1 cellular context compared by ENCODE assay signal in the genomic region with DNA sequence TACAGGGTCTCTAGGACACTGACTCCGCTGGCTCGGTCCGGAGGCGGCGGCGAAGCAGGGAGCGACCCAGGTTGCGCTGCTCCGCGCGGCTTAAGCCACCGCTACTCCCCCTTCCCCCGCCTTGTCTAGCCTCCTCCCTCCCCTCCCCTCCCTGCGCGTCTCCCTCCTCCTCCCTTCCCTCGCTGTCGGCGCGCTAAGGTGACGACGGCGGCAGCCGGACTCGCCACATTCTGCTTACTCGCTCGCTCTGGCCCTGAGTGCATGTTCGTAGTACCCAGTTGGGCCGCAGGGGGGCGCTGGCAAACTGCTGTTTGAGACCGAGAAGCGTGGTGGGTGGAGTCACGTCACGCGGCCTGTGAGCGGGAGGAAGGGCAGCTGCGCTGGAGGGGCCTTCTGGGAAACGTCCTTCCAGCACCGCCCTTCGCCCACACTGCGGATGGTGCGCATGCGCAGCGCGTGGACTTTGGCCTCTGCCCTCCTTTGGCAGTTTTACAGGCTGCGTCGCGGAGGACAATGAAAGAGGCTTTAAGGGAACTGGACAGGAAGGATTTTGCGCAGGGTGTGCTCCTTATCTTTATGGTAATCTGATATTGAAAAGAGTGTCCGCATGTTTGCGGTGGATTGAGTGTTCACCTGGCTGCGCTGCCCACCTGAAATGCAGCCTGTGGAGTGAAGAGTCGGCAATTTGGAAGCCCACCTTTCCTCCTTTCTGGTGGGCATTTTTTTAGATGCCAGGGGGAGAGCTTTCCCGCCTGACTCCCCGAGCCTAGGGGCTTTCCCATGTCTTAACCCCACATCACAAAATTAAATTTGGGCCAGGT.
TF ChIP-seq lines count a peak whose summit lies in the region.

SCAF11 (minus strand) TSS at position 107 of the 821 bp plus-strand sequence. CDS start 26,407 bp downstream, outside the sequence.

TF ChIP-seq in HEK293, 187 proteins besides CTCF, POLR2A, EP300 and RAD21 (continued from another document):
- TF ChIP-seq, protein P1, sequence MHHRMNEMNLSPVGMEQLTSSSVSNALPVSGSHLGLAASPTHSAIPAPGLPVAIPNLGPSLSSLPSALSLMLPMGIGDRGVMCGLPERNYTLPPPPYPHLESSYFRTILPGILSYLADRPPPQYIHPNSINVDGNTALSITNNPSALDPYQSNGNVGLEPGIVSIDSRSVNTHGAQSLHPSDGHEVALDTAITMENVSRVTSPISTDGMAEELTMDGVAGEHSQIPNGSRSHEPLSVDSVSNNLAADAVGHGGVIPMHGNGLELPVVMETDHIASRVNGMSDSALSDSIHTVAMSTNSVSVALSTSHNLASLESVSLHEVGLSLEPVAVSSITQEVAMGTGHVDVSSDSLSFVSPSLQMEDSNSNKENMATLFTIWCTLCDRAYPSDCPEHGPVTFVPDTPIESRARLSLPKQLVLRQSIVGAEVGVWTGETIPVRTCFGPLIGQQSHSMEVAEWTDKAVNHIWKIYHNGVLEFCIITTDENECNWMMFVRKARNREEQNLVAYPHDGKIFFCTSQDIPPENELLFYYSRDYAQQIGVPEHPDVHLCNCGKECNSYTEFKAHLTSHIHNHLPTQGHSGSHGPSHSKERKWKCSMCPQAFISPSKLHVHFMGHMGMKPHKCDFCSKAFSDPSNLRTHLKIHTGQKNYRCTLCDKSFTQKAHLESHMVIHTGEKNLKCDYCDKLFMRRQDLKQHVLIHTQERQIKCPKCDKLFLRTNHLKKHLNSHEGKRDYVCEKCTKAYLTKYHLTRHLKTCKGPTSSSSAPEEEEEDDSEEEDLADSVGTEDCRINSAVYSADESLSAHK (tag by site-specific recombination; IDR thresholded peaks at IDR 0.05): peak; percentile 49; the same call in 1 of the 2 replicates
- TF ChIP-seq ZNF660 (tag by site-specific recombination; IDR thresholded peaks at IDR 0.05) (peak; percentile 74; the same call in 1 of the 2 replicates), ZSCAN4 (tag by site-specific recombination; IDR thresholded peaks at IDR 0.05) (peak; percentile 59), ZBTB1 (tag by site-specific recombination; IDR thresholded peaks at IDR 0.05) (no peak), ZNF433 (tag by site-specific recombination; IDR thresholded peaks at IDR 0.05; ENCODE audit: low read depth) (no peak), KLF10 (tag by site-specific recombination; IDR thresholded peaks at IDR 0.05) (peak; percentile 52; the same call in 1 of the 2 replicates), ZNF701 (tag by site-specific recombination; IDR thresholded peaks at IDR 0.05) (no peak), ZNF621 (tag by site-specific recombination; IDR thresholded peaks at IDR 0.05) (no peak), OVOL3 (tag by site-specific recombination; IDR thresholded peaks at IDR 0.05) (peak; percentile 65; the same call in 1 of the 2 replicates), ZNF521 (tag by site-specific recombination; IDR thresholded peaks at IDR 0.05) (no peak), PRDM1 (tag by site-specific recombination; IDR thresholded peaks at IDR 0.05) (no peak), AEBP2 (tag by site-specific recombination; IDR thresholded peaks at IDR 0.05; ENCODE audit: borderline replicate concordance) (no peak), ZNF777 (tag by site-specific recombination; IDR thresholded peaks at IDR 0.05; ENCODE audit: borderline replicate concordance) (no peak), ZNF843 (tag by site-specific recombination; IDR thresholded peaks at IDR 0.05) (peak; percentile 54), ZFP37 (tag by site-specific recombination; IDR thresholded peaks at IDR 0.05) (peak; percentile 1), KLF9 (tag by site-specific recombination; IDR thresholded peaks at IDR 0.05; ENCODE audit: low read depth) (peak; percentile 43; the same call in 1 of the 2 replicates), ZNF362 (tag by site-specific recombination; IDR thresholded peaks at IDR 0.05) (0 out of 2 replicates have a peak, but pooled peaks have one; percentile 14), RBAK (tag by site-specific recombination; IDR thresholded peaks at IDR 0.05) (no peak), ZBTB48 (tag by site-specific recombination; IDR thresholded peaks at IDR 0.05) (peak; percentile 64), ZNF530 (tag by site-specific recombination; IDR thresholded peaks at IDR 0.05; ENCODE audit: low read depth) (no peak), SETDB1 (IDR thresholded peaks at IDR 0.05; ENCODE audit: insufficient read length, low read length) (no peak), PBX3 (CRISPR knock-in tag; IDR thresholded peaks at IDR 0.05) (no peak; the same call in 1 of the 2 replicates), ZSCAN30 (tag by site-specific recombination; IDR thresholded peaks at IDR 0.05) (no peak), ZNF155 (tag by site-specific recombination; IDR thresholded peaks at IDR 0.05) (no peak), MEIS1 (CRISPR knock-in tag; IDR thresholded peaks at IDR 0.05; ENCODE audit: borderline replicate concordance) (no peak; the same call in 1 of the 2 replicates), ZNF514 (tag by site-specific recombination; IDR thresholded peaks at IDR 0.05) (no peak), ZNF354C (tag by site-specific recombination; IDR thresholded peaks at IDR 0.05; ENCODE audit: borderline replicate concordance, low read depth) (no peak), ZBTB21 (tag by site-specific recombination; IDR thresholded peaks at IDR 0.05) (peak; percentile 39; the same call in 1 of the 2 replicates), ZNF37A (tag by site-specific recombination; IDR thresholded peaks at IDR 0.05) (no peak), ZNF121 (tag by site-specific recombination; IDR thresholded peaks at IDR 0.05) (no peak), ZNF629 (tag by site-specific recombination; IDR thresholded peaks at IDR 0.05) (peak; percentile 87), ZNF555 (tag by site-specific recombination; conservative IDR thresholded peaks at IDR 0.05) (no peak), KLF16 (tag by site-specific recombination; IDR thresholded peaks at IDR 0.05) (no peak; the same call in none of the 2 replicates), ZFP69B (tag by site-specific recombination; IDR thresholded peaks at IDR 0.05) (no peak), ZFP3 (tag by site-specific recombination; IDR thresholded peaks at IDR 0.05; ENCODE audit: low read depth) (no peak)
- TF ChIP-seq, protein P2, sequence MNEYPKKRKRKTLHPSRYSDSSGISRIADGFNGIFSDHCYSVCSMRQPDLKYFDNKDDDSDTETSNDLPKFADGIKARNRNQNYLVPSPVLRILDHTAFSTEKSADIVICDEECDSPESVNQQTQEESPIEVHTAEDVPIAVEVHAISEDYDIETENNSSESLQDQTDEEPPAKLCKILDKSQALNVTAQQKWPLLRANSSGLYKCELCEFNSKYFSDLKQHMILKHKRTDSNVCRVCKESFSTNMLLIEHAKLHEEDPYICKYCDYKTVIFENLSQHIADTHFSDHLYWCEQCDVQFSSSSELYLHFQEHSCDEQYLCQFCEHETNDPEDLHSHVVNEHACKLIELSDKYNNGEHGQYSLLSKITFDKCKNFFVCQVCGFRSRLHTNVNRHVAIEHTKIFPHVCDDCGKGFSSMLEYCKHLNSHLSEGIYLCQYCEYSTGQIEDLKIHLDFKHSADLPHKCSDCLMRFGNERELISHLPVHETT (tag by site-specific recombination; IDR thresholded peaks at IDR 0.05): no peak
- TF ChIP-seq, protein P3, sequence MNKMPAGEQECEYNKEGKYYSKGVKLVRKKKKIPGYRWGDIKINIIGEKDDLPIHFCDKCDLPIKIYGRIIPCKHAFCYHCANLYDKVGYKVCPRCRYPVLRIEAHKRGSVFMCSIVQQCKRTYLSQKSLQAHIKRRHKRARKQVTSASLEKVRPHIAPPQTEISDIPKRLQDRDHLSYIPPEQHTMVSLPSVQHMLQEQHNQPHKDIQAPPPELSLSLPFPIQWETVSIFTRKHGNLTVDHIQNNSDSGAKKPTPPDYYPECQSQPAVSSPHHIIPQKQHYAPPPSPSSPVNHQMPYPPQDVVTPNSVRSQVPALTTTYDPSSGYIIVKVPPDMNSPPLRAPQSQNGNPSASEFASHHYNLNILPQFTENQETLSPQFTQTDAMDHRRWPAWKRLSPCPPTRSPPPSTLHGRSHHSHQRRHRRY (tag by site-specific recombination; IDR thresholded peaks at IDR 0.05): no peak
- TF ChIP-seq, protein P4, sequence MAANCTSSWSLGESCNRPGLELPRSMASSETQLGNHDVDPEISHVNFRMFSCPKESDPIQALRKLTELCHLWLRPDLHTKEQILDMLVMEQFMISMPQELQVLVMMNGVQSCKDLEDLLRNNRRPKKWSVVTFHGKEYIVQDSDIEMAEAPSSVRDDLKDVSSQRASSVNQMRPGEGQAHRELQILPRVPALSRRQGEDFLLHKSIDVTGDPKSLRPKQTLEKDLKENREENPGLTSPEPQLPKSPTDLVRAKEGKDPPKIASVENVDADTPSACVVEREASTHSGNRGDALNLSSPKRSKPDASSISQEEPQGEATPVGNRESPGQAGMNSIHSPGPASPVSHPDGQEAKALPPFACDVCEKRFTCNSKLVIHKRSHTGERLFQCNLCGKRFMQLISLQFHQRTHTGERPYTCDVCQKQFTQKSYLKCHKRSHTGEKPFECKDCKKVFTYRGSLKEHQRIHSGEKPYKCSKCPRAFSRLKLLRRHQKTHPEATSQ (tag by site-specific recombination; IDR thresholded peaks at IDR 0.05): no peak
- TF ChIP-seq, protein P5, sequence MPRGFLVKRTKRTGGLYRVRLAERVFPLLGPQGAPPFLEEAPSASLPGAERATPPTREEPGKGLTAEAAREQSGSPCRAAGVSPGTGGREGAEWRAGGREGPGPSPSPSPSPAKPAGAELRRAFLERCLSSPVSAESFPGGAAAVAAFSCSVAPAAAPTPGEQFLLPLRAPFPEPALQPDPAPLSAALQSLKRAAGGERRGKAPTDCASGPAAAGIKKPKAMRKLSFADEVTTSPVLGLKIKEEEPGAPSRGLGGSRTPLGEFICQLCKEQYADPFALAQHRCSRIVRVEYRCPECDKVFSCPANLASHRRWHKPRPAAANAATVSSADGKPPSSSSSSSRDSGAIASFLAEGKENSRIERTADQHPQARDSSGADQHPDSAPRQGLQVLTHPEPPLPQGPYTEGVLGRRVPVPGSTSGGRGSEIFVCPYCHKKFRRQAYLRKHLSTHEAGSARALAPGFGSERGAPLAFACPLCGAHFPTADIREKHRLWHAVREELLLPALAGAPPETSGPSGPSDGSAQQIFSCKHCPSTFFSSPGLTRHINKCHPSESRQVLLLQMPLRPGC (tag by site-specific recombination; IDR thresholded peaks at IDR 0.05): no peak; the same call in 1 of the 2 replicates
- TF ChIP-seq, protein P6, sequence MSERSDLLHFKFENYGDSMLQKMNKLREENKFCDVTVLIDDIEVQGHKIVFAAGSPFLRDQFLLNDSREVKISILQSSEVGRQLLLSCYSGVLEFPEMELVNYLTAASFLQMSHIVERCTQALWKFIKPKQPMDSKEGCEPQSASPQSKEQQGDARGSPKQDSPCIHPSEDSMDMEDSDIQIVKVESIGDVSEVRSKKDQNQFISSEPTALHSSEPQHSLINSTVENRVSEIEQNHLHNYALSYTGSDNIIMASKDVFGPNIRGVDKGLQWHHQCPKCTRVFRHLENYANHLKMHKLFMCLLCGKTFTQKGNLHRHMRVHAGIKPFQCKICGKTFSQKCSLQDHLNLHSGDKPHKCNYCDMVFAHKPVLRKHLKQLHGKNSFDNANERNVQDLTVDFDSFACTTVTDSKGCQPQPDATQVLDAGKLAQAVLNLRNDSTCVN (tag by site-specific recombination; optimal IDR thresholded peaks at IDR 0.05): peak; percentile 91
TF ChIP-seq in HEK293: peak in this region for 58.
